In the genomic region with DNA sequence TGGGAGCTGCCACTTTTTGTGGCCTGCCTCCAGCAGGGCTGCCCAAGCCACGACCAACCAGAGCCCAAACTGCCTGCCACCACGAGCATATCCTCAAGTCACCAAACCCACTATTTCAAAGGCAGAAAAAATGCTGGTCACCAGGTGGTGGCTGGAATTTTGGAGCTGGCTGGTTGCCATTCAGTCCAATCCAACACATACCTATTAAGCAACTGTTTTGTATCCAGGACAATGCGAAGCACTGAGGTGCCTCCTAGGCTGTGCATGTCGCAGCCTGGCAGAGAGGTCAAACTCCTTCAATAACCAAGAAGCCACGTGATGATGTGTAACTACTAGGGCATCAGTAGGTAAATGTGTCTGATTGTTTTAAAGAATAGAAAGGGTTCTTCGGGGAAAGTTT, we compare ENCODE assay signal across 14 cellular contexts.
DNase-seq lines count a peak whose midpoint lies in the region; ATAC-seq and TF ChIP-seq lines count a peak whose summit lies in the region.
"Had no signal": no experiment of that assay in that cellular context is flagged by ENCODE, and none has a peak within 500 bp of the region (broad histone marks: within the 10 kb centered on the region; RNA-seq: fewer than 3 reads in every experiment).

No MANE protein-coding gene starts in this region.

- peaks cover 3% of the 10 kb centered on the region for H3F3A ChIP-seq in SK-N-SH (replicated peaks; ENCODE audit: insufficient read depth)

- ATAC-seq in SK-N-SH treated with all-trans-retinoic acid at 6 μM for 48 hours (peak; percentile 17; the same call in 2 of the 3 replicates), GM21515 (IDR thresholded peaks at IDR 0.05; ENCODE audit: unreplicated experiment) (no peak)
- ATAC-seq: naive thymus-derived CD8-positive, alpha-beta T cell had no signal

- peaks cover 2% of the 10 kb centered on the region for H3K27me3 Mint-ChIP-seq in nephron (ENCODE audit: low read depth)
- H3K27me3 Mint-ChIP-seq: IgD-negative memory B cell; naive thymus-derived CD8-positive, alpha-beta T cell had no signal

- intact Hi-C loops in vagina (cut with DNase I) = no loop called here

- 85% methylated on average over 6 of the region's 6 CpGs for WGBS in SK-N-SH (ENCODE audit: low lambda C conversion rate)

- no peaks in the 10 kb centered on the region for H3K36me3 ChIP-seq in SK-N-SH (replicated peaks in 1 of 2; ENCODE audit: control insufficient read depth in 1 of 2, insufficient read depth in 2 of 2, low read length in 1 of 2)
- H3K36me3 ChIP-seq in vagina = no peaks in the 10 kb centered on the region
- H3K36me3 ChIP-seq: gastrocnemius medialis had no signal

- no peak for TF ChIP-seq POLR2A in vagina (IDR thresholded peaks at IDR 0.05)

- no peak overlapping the region for H3K9ac ChIP-seq in SK-N-SH

- H3K4me3 Mint-ChIP-seq in nephron = no peak overlapping the region
- H3K4me3 Mint-ChIP-seq: naive thymus-derived CD8-positive, alpha-beta T cell; WTC11 had no signal

- H3K9me3 ChIP-seq in SK-N-SH (no peaks in the 10 kb centered on the region), vagina (no peaks in the 10 kb centered on the region)
- H3K9me3 ChIP-seq: gastrocnemius medialis had no signal

- H3K27me3 ChIP-seq in SK-N-SH (ENCODE audit: insufficient read depth) (no peaks in the 10 kb centered on the region), vagina (no peaks in the 10 kb centered on the region)
- H3K27me3 ChIP-seq: gastrocnemius medialis had no signal

- CTCF ChIA-PET in SK-N-SH (lab: Yijun Ruan, JAX) = no interaction called here

- no peaks in the 10 kb centered on the region for H4K20me1 ChIP-seq in SK-N-SH (ENCODE audit: insufficient read depth)

- H3K9me2 ChIP-seq in SK-N-SH = no peaks in the 10 kb centered on the region

- no peak for TF ChIP-seq RAD21 in SK-N-SH (IDR thresholded peaks at IDR 0.05; ENCODE audit: low read length)

- TF ChIP-seq CTCF in SK-N-SH (IDR thresholded peaks at IDR 0.05) (no peak), epithelial cell of esophagus (IDR thresholded peaks at IDR 0.05; ENCODE audit: insufficient read depth, low read depth, low read length, missing control alignments) (no peak), nephron (IDR thresholded peaks at IDR 0.05; ENCODE audit: unreplicated experiment in 3 of 3) (no peak), vagina (IDR thresholded peaks at IDR 0.05) (no peak)

- H3K79me2 ChIP-seq in SK-N-SH (ENCODE audit: insufficient read depth) = no peaks in the 10 kb centered on the region

- H2AFZ ChIP-seq in SK-N-SH (ENCODE audit: low read depth) = no peak overlapping the region

- no peak overlapping the region for H3K4me3 ChIP-seq in SK-N-SH (ENCODE audit: low read depth in 2 of 2, low read length in 1 of 2)
- H3K4me3 ChIP-seq in epithelial cell of esophagus (ENCODE audit: low read length) = no peak overlapping the region
- H3K4me3 ChIP-seq in vagina = no peak overlapping the region
- H3K4me3 ChIP-seq: gastrocnemius medialis, smooth muscle cell had no signal

- POLR2A ChIA-PET in SK-N-SH (lab: Yijun Ruan, JAX) = no interaction called here

- peak overlapping the region in 2 of 3 experiments; percentile 1 to 54 for H3K27ac Mint-ChIP-seq in nephron
- H3K27ac Mint-ChIP-seq: IgD-negative memory B cell, WTC11 had no signal

- H3K4me1 Mint-ChIP-seq in nephron = peaks cover 29% of the 10 kb centered on the region

- DNase-seq in SK-N-SH (no peak), epithelial cell of esophagus (ENCODE audit: low read depth) (peak; percentile 71), vagina (ENCODE audit: extremely low spot score in 2 of 2) (peak in 1 of 2 donors; percentile 90), mucosa of gallbladder (ENCODE audit: low spot score) (no peak)
- no peak for DNase-seq in activated CD4-positive, alpha-beta T cell treated with anti-CD3 and anti-CD28 coated beads, Interleukin-2, amount 50 U/mL, for 1 hour
- DNase-seq: gastrocnemius medialis; naive thymus-derived CD8-positive, alpha-beta T cell; NCI-H748 treated with DMSO at 0.1 percent for 48 hours had no signal

- H3K9me3 Mint-ChIP-seq in nephron = no peaks in the 10 kb centered on the region
- H3K9me3 Mint-ChIP-seq: naive thymus-derived CD8-positive, alpha-beta T cell; WTC11 had no signal

- TF ChIP-seq EP300 in SK-N-SH (IDR thresholded peaks at IDR 0.05; ENCODE audit: borderline replicate concordance in 1 of 2, low read depth in 1 of 2, low read length in 1 of 2) = no peak

- H3K36me3 Mint-ChIP-seq in nephron (ENCODE audit: low read depth) = no peaks in the 10 kb centered on the region
- H3K36me3 Mint-ChIP-seq: naive thymus-derived CD8-positive, alpha-beta T cell; WTC11 had no signal

- H3K27ac ChIP-seq in SK-N-SH (ENCODE audit: low read depth in 2 of 2, low read length in 1 of 2) = peak overlapping the region in 1 of 2 experiments; percentile 42; a peak in 2 of 4 replicates
- peak overlapping the region; percentile 76 for H3K27ac ChIP-seq in vagina
- H3K27ac ChIP-seq: gastrocnemius medialis had no signal

- no peak overlapping the region for H3K4me2 ChIP-seq in SK-N-SH
- H3K4me2 ChIP-seq: smooth muscle cell had no signal

- H3K4me1 ChIP-seq in SK-N-SH (ENCODE audit: control insufficient read depth in 1 of 2, insufficient read depth in 2 of 2, low read depth in 1 of 2, low read length in 1 of 2) (peaks cover 4 to 5% of the 10 kb centered on the region in 2 experiments; a peak in 2 of 4 replicates), vagina (peaks cover 18% of the 10 kb centered on the region)

TF ChIP-seq in SK-N-SH treated with all-trans-retinoic acid at 6 μM for 48 hours, 23 proteins besides CTCF, POLR2A, EP300 and RAD21 (continues in another document):
- TF ChIP-seq, protein P1, sequence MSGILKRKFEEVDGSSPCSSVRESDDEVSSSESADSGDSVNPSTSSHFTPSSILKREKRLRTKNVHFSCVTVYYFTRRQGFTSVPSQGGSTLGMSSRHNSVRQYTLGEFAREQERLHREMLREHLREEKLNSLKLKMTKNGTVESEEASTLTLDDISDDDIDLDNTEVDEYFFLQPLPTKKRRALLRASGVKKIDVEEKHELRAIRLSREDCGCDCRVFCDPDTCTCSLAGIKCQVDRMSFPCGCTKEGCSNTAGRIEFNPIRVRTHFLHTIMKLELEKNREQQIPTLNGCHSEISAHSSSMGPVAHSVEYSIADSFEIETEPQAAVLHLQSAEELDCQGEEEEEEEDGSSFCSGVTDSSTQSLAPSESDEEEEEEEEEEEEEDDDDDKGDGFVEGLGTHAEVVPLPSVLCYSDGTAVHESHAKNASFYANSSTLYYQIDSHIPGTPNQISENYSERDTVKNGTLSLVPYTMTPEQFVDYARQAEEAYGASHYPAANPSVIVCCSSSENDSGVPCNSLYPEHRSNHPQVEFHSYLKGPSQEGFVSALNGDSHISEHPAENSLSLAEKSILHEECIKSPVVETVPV (CRISPR knock-in tag; IDR thresholded peaks at IDR 0.05) = no peak
- TF ChIP-seq ZNF70 (CRISPR knock-in tag; IDR thresholded peaks at IDR 0.05) (no peak), ESRRG (CRISPR knock-in tag; IDR thresholded peaks at IDR 0.05) (no peak), GLIS3 (CRISPR knock-in tag; IDR thresholded peaks at IDR 0.05) (no peak), RARB (CRISPR knock-in tag; IDR thresholded peaks at IDR 0.05) (no peak)

TF ChIP-seq in SK-N-SH, 30 proteins besides CTCF, POLR2A, EP300 and RAD21:
- TF ChIP-seq YY1 (IDR thresholded peaks at IDR 0.05; ENCODE audit: low read depth) (no peak), EZH2phosphoT487 (IDR thresholded peaks at IDR 0.05; ENCODE audit: borderline replicate concordance, low read depth) (no peak), GABPA (IDR thresholded peaks at IDR 0.05; ENCODE audit: low read depth) (no peak), FOXJ3 (CRISPR knock-in tag; IDR thresholded peaks at IDR 0.05) (no peak), RXRA (IDR thresholded peaks at IDR 0.05; ENCODE audit: borderline replicate concordance, low read depth) (no peak), MXI1 (IDR thresholded peaks at IDR 0.05; ENCODE audit: low read depth, low read length) (no peak)
- TF ChIP-seq, protein P2, sequence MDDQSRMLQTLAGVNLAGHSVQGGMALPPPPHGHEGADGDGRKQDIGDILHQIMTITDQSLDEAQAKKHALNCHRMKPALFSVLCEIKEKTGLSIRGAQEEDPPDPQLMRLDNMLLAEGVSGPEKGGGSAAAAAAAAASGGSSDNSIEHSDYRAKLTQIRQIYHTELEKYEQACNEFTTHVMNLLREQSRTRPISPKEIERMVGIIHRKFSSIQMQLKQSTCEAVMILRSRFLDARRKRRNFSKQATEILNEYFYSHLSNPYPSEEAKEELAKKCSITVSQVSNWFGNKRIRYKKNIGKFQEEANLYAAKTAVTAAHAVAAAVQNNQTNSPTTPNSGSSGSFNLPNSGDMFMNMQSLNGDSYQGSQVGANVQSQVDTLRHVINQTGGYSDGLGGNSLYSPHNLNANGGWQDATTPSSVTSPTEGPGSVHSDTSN (IDR thresholded peaks at IDR 0.05) = no peak
